Comparison of ENCODE assay signal across 10 cellular contexts in the genomic region with DNA sequence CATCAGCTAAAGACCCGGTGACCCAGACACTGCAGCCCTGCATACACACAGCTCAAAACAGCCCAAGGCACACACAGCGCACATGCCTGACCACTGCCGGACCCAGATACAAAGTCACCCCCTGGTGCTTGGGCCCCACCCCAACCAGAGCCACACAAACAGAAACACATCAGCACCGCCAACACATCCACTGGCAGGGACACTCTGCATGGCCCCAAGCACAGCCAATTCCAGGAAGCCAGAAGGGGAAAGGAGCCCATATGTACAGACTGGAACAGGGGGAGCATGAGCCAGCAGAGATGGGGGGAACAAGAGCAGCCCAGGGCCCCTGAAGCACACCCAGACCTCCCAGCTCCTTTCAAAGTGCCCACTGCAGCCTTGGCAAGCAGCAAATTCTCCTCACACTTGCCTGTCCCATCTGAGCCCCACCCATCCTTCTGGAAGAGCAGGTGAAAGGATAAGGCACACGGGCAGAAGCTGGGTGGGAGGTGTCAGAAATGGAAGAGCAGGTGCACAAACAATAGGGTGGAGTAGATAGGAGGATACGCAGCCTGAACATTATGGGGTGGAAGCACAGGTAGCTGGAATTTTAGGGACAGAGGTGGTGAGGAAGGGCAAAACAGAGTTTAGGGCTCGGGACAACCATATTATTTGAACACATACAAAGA.
DNase-seq lines count a peak whose midpoint lies in the region; ATAC-seq and TF ChIP-seq lines count a peak whose summit lies in the region.
"Had no signal": no experiment of that assay in that cellular context is flagged by ENCODE, and none has a peak within 500 bp of the region (broad histone marks: within the 10 kb centered on the region; RNA-seq: fewer than 3 reads in every experiment).

No MANE protein-coding gene starts in this region.

- H3K27me3 Mint-ChIP-seq in chondrocyte (ENCODE audit: low read depth) = no peaks in the 10 kb centered on the region

- H3K4me1 Mint-ChIP-seq in chondrocyte (ENCODE audit: low read depth) = peaks cover 100% of the 10 kb centered on the region

- H3K27me3 ChIP-seq in upper lobe of right lung = no peaks in the 10 kb centered on the region
- H3K27me3 ChIP-seq: ovary had no signal

- H3K4me3 ChIP-seq in mucosa of descending colon (no peak overlapping the region), upper lobe of right lung (peak overlapping the region; percentile 19)
- H3K4me3 ChIP-seq: ovary had no signal

- H3K4me3 Mint-ChIP-seq in chondrocyte (ENCODE audit: unreplicated experiment) = peak overlapping the region; percentile 35

- H3K36me3 ChIP-seq in mucosa of descending colon (ENCODE audit: low read depth) (no peaks in the 10 kb centered on the region), upper lobe of right lung (no peaks in the 10 kb centered on the region)
- H3K36me3 ChIP-seq: ovary had no signal

- peak overlapping the region; percentile 95 for H3K27ac Mint-ChIP-seq in chondrocyte (ENCODE audit: unreplicated experiment)

- ATAC-seq in mucosa of descending colon (peak; percentile 50), upper lobe of right lung (no peak), HG03045 (IDR thresholded peaks at IDR 0.05; ENCODE audit: unreplicated experiment) (no peak)

- H3K9me3 Mint-ChIP-seq in chondrocyte (ENCODE audit: low read depth) = no peaks in the 10 kb centered on the region

- TF ChIP-seq CTCF in chondrocyte (IDR thresholded peaks at IDR 0.05) (no peak), mucosa of descending colon (IDR thresholded peaks at IDR 0.05) (no peak), upper lobe of right lung (IDR thresholded peaks at IDR 0.05) (no peak)

- DNase-seq in NCI-H146 (lab: John Stamatoyannopoulos, UW) = peak; percentile 25
- no peak for DNase-seq in NCI-H146 treated with DMSO at 0.1 percent for 48 hours (lab: John Stamatoyannopoulos, UW; ENCODE audit: unreplicated experiment)
- DNase-seq in chondrocyte (ENCODE audit: low spot score) = no peak
- DNase-seq in mucosa of descending colon = no peak
- no peak for DNase-seq in upper lobe of right lung
- DNase-seq in NOMO-1 treated with dmso at 0.1 percent for 144 hours (lab: John Stamatoyannopoulos, UW; ENCODE audit: unreplicated experiment) = no peak
- DNase-seq in stimulated activated naive CD4-positive, alpha-beta T cell (lab: John Stamatoyannopoulos, UW) = no peak
- DNase-seq: stimulated activated CD8-positive, alpha-beta memory T cell treated with anti-CD3 and anti-CD28 coated beads, Interleukin-4, amount 100 ng/mL, for 48 hours had no signal

- peaks cover 12% of the 10 kb centered on the region for H3K4me1 ChIP-seq in mucosa of descending colon (ENCODE audit: low read depth)
- peaks cover 98% of the 10 kb centered on the region for H3K4me1 ChIP-seq in upper lobe of right lung

- H3K9me3 ChIP-seq in mucosa of descending colon (no peaks in the 10 kb centered on the region), upper lobe of right lung (no peaks in the 10 kb centered on the region)
- H3K9me3 ChIP-seq: ovary had no signal

- H3K27ac ChIP-seq in upper lobe of right lung = peak overlapping the region; percentile 91

- peaks cover 2% of the 10 kb centered on the region for H3K36me3 Mint-ChIP-seq in chondrocyte (ENCODE audit: low read depth)

- intact Hi-C loops in mucosa of descending colon (cut with DNase I, micrococcal nuclease) = no loop called here
- intact Hi-C loops in upper lobe of right lung (cut with DNase I) = loop anchor here (10.0 kb wide), 1 partner anchor 51 kb away; no protein-coding TSS in a partner anchor
